Comparison of ENCODE assay signal across 19 cellular contexts in genomic region chr2:17979707-17980106, GRCh38.
DNase-seq lines count a peak whose midpoint lies in the region; ATAC-seq and TF ChIP-seq lines count a peak whose summit lies in the region.
"Had no signal": no experiment of that assay in that cellular context is flagged by ENCODE, and none has a peak within 500 bp of the region (broad histone marks: within the 10 kb centered on the region; RNA-seq: fewer than 3 reads in every experiment).

No MANE protein-coding gene starts in this region.

- no peaks in the 10 kb centered on the region for H3K36me3 ChIP-seq in OCI-LY7 (ENCODE audit: insufficient read depth, low read length)
- H3K36me3 ChIP-seq: colonic mucosa had no signal

- no peak overlapping the region for H3K27ac ChIP-seq in OCI-LY7 (ENCODE audit: low read depth, low read length, poor library complexity, severe bottlenecking)
- H3K27ac ChIP-seq: A549, colonic mucosa had no signal

- DNase-seq in AG08396 (ENCODE audit: low spot score) (peak; percentile 60), HS-27A (ENCODE audit: low read depth) (peak; percentile 77), amniotic stem cell (lab: John Stamatoyannopoulos, UW) (peak; percentile 31), kidney glomerular epithelial cell (lab: John Stamatoyannopoulos, UW) (peak; percentile 5), OCI-LY7 (ENCODE audit: low spot score) (no peak), NCI-H1436 treated with DMSO at 0.1 percent for 48 hours (lab: John Stamatoyannopoulos, UW) (no peak), head of caudate nucleus (no peak)
- DNase-seq: activated T-cell treated with anti-CD3 and anti-CD28 coated beads, Interleukin-2, amount 50 U/mL, for 72 hours; CD4-positive, CD25-positive, alpha-beta regulatory T cell; colonic mucosa; endodermal cell; kidney; naive B cell; NCI-H1417; NCI-H510A treated with DMSO at 0.1 percent for 48 hours; stimulated activated CD4-positive, alpha-beta T cell treated with anti-CD3 and anti-CD28 coated beads, Interleukin-15, amount 100 ng/mL, for 24 hours had no signal

- no peak overlapping the region for H3K4me2 ChIP-seq in OCI-LY7 (ENCODE audit: low read length)
- H3K4me2 ChIP-seq: A549 had no signal

- CTCF ChIA-PET in OCI-LY7 (lab: Charles Lee; ENCODE audit: unreplicated experiment): no interaction called here

- TF ChIP-seq POLR2A in GM18505 (IDR thresholded peaks at IDR 0.05; ENCODE audit: borderline replicate concordance, extremely low read depth, insufficient read depth, insufficient read length): no peak

- intact Hi-C loops in OCI-LY7 (cut with micrococcal nuclease; ENCODE audit: unreplicated experiment) (no loop called here), head of caudate nucleus (cut with DNase I) (no loop called here)

- no peaks in the 10 kb centered on the region for H3K4me1 ChIP-seq in OCI-LY7 (ENCODE audit: insufficient read depth, low read length, poor library complexity, severe bottlenecking)
- H3K4me1 ChIP-seq: A549, colonic mucosa had no signal

- BruUV-seq in OCI-LY7 (replicated peaks; lab: Mats Ljungman, UMichigan): no TSS peak

- H3K4me3 ChIP-seq in OCI-LY7 (ENCODE audit: low read depth, low read length, poor library complexity, severe bottlenecking): no peak overlapping the region
- H3K4me3 ChIP-seq: A549, colonic mucosa had no signal

- no peaks in the 10 kb centered on the region for H3K79me2 ChIP-seq in OCI-LY7 (ENCODE audit: insufficient read depth, low read depth, low read length)

- POLR2A ChIA-PET in OCI-LY7 (lab: Charles Lee): no interaction called here

- H3K9me3 ChIP-seq in OCI-LY7 (ENCODE audit: low read length): no peaks in the 10 kb centered on the region
- H3K9me3 ChIP-seq: A549, colonic mucosa had no signal

- ATAC-seq in GM18505 (IDR thresholded peaks at IDR 0.05; ENCODE audit: unreplicated experiment): no peak
- ATAC-seq: A549; activated naive CD4-positive, alpha-beta T cell treated with anti-CD3 and anti-CD28 coated beads, Interleukin-2, amount 50 U/mL, for 72 hours; activated T-cell treated with anti-CD3 and anti-CD28 coated beads, Interleukin-2, amount 50 U/mL, for 72 hours had no signal

- no peak for TF ChIP-seq CTCF in OCI-LY7 (conservative IDR thresholded peaks at IDR 0.05; ENCODE audit: low read length)

- H2AFZ ChIP-seq in OCI-LY7 (ENCODE audit: low read length): no peak overlapping the region

- no peaks in the 10 kb centered on the region for H4K20me1 ChIP-seq in OCI-LY7 (ENCODE audit: insufficient read depth, low read length)

- no peaks in the 10 kb centered on the region for H3K9me2 ChIP-seq in OCI-LY7 (ENCODE audit: insufficient read depth, low read length)

Comparison
In these comparisons a context has a peak if more than half of its experiments do, and no peak if none do; other contexts are left out.
1. DNase-seq: peak in AG08396 (single experiment), HS-27A (single experiment), amniotic stem cell (single experiment) and kidney glomerular epithelial cell (single experiment); none in OCI-LY7 (single experiment), NCI-H1436 treated with DMSO at 0.1 percent for 48 hours (single experiment) and head of caudate nucleus (0 of 42).